17 cellular contexts compared by ENCODE assay signal in the genomic region with DNA sequence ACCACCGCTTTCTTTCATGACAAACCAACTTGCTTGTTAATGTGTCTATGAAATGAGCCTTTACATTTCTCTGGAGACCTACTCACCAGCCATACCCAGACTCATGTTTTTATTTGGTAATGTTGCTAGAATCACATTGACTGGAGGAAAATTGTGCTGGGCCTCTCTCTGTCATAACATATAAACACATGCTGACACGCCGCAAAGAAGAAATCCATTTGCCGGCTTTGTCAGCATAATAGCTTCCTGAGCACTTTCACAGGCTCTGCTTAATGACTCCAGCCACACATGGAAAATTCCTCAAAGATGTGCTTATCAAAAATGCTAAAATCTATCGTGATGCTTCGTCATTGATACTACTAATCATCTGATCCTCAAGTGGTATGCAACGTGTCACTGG.
"Had no signal": no experiment of that assay in that cellular context is flagged by ENCODE, and none has a peak within 500 bp of the region (broad histone marks: within the 10 kb centered on the region; RNA-seq: fewer than 3 reads in every experiment).

No MANE protein-coding gene starts in this region.

- H3K36me3 ChIP-seq: colonic mucosa, neural progenitor cell, right atrium auricular region, sigmoid colon, stomach had no signal

- H3K9ac ChIP-seq: neural progenitor cell, parathyroid adenoma had no signal

- H3K4me3 ChIP-seq: colonic mucosa, hepatocyte, neural progenitor cell, psoas muscle, right atrium auricular region, sigmoid colon, skin epidermis, stomach had no signal

- H3K27ac ChIP-seq: colonic mucosa, foreskin keratinocyte, hepatocyte, neural progenitor cell, parathyroid adenoma, psoas muscle, right atrium auricular region, sigmoid colon, skin epidermis, stomach had no signal

- H3K4me2 ChIP-seq: hepatocyte had no signal

- H3K4me1 ChIP-seq: colonic mucosa, foreskin keratinocyte, parathyroid adenoma, psoas muscle, right atrium auricular region, sigmoid colon had no signal

- H2AFZ ChIP-seq: hepatocyte, parathyroid adenoma had no signal

- DNase-seq: colonic mucosa; effector CD4-positive, alpha-beta T cell; foreskin keratinocyte; kidney glomerular epithelial cell; mammary epithelial cell; natural killer cell; psoas muscle; sigmoid colon; stimulated activated CD4-positive, alpha-beta T cell treated with anti-CD3 and anti-CD28 coated beads, Interleukin-12 subunit alpha, Interleukin-12 subunit beta, amount 100 ng/mL, for 4 hours; stimulated activated naive CD4-positive, alpha-beta T cell; stomach had no signal

- H3K9me3 ChIP-seq: colonic mucosa, psoas muscle, right atrium auricular region, sigmoid colon, stomach had no signal

- ATAC-seq: esophagus mucosa, foreskin keratinocyte, natural killer cell, psoas muscle had no signal

- H3K27me3 ChIP-seq: colonic mucosa, foreskin keratinocyte, hepatocyte, neural progenitor cell, right atrium auricular region, sigmoid colon, stomach had no signal
